Comparison of ENCODE assay signal across 8 cellular contexts in genomic region chr10:103854687-103855423, GRCh38. TPM values are rescaled to one million over a fixed set of nuclear protein-coding genes. Genes with fewer than 3 reads are reported as not detected.
DNase-seq lines count a peak whose midpoint lies in the region; ATAC-seq and TF ChIP-seq lines count a peak whose summit lies in the region.

No MANE protein-coding gene starts in this region.

- no peaks in the 10 kb centered on the region for H3K9me3 Mint-ChIP-seq in endodermal cell
- H3K9me3 Mint-ChIP-seq in type B pancreatic cell, result no peaks in the 10 kb centered on the region

- DNase-seq in HCEC 1CT (peak; percentile 13), endodermal cell (peak; percentile 76), type B pancreatic cell (ENCODE audit: extremely low spot score, unreplicated experiment) (no peak), DMS153 (lab: John Stamatoyannopoulos, UW) (no peak)

- no peaks in the 10 kb centered on the region for H3K36me3 Mint-ChIP-seq in endodermal cell (ENCODE audit: low read depth)
- no peaks in the 10 kb centered on the region for H3K36me3 Mint-ChIP-seq in type B pancreatic cell

- 0 to 2% methylated on average over 9 to 57 of the region's 57 CpGs for WGBS in endodermal cell (ENCODE audit: insufficient coverage in 1 of 2, insufficient read length in 1 of 2), 2 experiments

- H3K27ac Mint-ChIP-seq in endodermal cell (no peak overlapping the region), type B pancreatic cell (peak overlapping the region; percentile 73)

- H3K4me3 Mint-ChIP-seq in endodermal cell (peak overlapping the region; percentile 75), type B pancreatic cell (peak overlapping the region; percentile 93)

- H3K9me3 ChIP-seq in endodermal cell (ENCODE audit: control insufficient read depth, low read length) (no peaks in the 10 kb centered on the region), mucosa of rectum (ENCODE audit: control insufficient read depth in 2 of 2, low read length in 2 of 2) (no peaks in the 10 kb centered on the region)

- H3K27me3 Mint-ChIP-seq in endodermal cell (ENCODE audit: insufficient read depth) (peaks cover 19% of the 10 kb centered on the region), type B pancreatic cell (peaks cover 7% of the 10 kb centered on the region)

- peaks cover 33% of the 10 kb centered on the region for H3K4me1 Mint-ChIP-seq in endodermal cell
- H3K4me1 Mint-ChIP-seq in type B pancreatic cell (ENCODE audit: unreplicated experiment), result peaks cover 61% of the 10 kb centered on the region

- ATAC-seq in GM19452 (IDR thresholded peaks at IDR 0.05; ENCODE audit: unreplicated experiment) (no peak), GM18519 (IDR thresholded peaks at IDR 0.05; ENCODE audit: low FRiP score, unreplicated experiment) (no peak)

- H3K9ac ChIP-seq in endodermal cell (ENCODE audit: extremely low read depth, low read length, poor library complexity, severe bottlenecking) (peak overlapping the region; percentile 36), mucosa of rectum (ENCODE audit: low read depth in 1 of 2, low read length in 2 of 2) (peak overlapping the region; percentile 81 to 96)

- H3K4me1 ChIP-seq in endodermal cell (ENCODE audit: control insufficient read depth, insufficient read depth, low read length) (peaks cover 14% of the 10 kb centered on the region), mucosa of rectum (ENCODE audit: control insufficient read depth in 2 of 2, insufficient read depth in 2 of 2, low read length in 2 of 2) (peaks cover 51 to 66% of the 10 kb centered on the region in 2 donors)

- H3K36me3 ChIP-seq in endodermal cell (ENCODE audit: control insufficient read depth, insufficient read depth, low read length) (no peaks in the 10 kb centered on the region), mucosa of rectum (ENCODE audit: control insufficient read depth in 2 of 2, insufficient read depth in 2 of 2, low read length in 2 of 2) (peaks cover 0 to 3% of the 10 kb centered on the region in 2 donors)

- TF ChIP-seq CTCF in VCaP (conservative IDR thresholded peaks at IDR 0.05), result peak; percentile 65; the same call in 1 of the 2 replicates
- peak; percentile 61 for TF ChIP-seq CTCF in endodermal cell (conservative IDR thresholded peaks at IDR 0.05)
- peak; percentile 50 for TF ChIP-seq CTCF in type B pancreatic cell (conservative IDR thresholded peaks at IDR 0.05)

- peaks cover 29% of the 10 kb centered on the region for H3K27me3 ChIP-seq in endodermal cell (ENCODE audit: control insufficient read depth, insufficient read depth, low read length, poor library complexity, severe bottlenecking)
- no peaks in the 10 kb centered on the region for H3K27me3 ChIP-seq in mucosa of rectum (ENCODE audit: control insufficient read depth in 2 of 2, insufficient read depth in 2 of 2, low read length in 2 of 2)

- H3K4me3 ChIP-seq in endodermal cell (ENCODE audit: low read length) (peak overlapping the region; percentile 82), mucosa of rectum (ENCODE audit: low read length in 2 of 2) (peak overlapping the region; percentile 75 to 91)

- H3K27ac ChIP-seq in VCaP (peak overlapping the region; percentile 74), endodermal cell (ENCODE audit: low read depth, low read length) (peak overlapping the region; percentile 15), mucosa of rectum (ENCODE audit: low read depth in 2 of 2, low read length in 2 of 2) (peak overlapping the region; percentile 68 to 79)

RNA-seq across cellular contexts. Expression of gene SH3PXD2A, which starts 0.5 kb away (rescaled TPM):
- 10 to 100 TPM; 15.7 to 22.6 TPM for total RNA-seq in endodermal cell
- polyA plus RNA-seq in endodermal cell (2013, experiment 1 of 2), result 11.5 TPM
- polyA plus RNA-seq in endodermal cell (2013, experiment 2 of 2), result 11.0 TPM
- total RNA-seq in type B pancreatic cell (ENCODE audit: low replicate concordance), result 22.3 and 38.6 TPM in 2 replicates

Comparison
In these comparisons a context has a peak if more than half of its experiments do, and no peak if none do; other contexts are left out.
1. DNase-seq: peak in HCEC 1CT (single experiment) and endodermal cell (single experiment); none in type B pancreatic cell (single experiment) and DMS153 (single experiment).
2. H3K27ac ChIP-seq: peak in every context shown above with its lines; median percentile 74 in VCaP; 74 in mucosa of rectum; 15 in endodermal cell.
3. Peak in every context shown above with its lines, with median percentiles within 50 percentile points of each other: CTCF ChIP-seq.